ENCODE assay signal across 22 cellular contexts in the genomic region with DNA sequence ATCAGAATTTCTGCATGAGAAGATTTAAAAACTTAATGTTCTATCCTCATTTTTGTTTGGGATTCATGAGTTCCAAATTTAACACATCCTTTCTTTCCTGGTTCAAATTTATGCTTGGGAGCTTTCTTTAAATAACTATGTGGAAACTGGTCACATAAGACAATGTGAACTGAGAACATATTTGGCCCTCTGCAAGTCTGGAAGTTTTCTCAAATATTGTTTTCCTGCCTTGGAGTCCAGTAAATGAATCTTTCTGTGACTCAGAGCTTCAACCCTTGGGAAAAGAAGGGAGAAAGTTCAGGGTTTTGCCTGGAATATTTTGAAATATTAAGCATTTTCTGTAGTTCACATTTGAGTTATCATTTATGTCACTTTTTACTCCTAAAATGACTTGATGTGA.
"Had no signal": no experiment of that assay in that cellular context is flagged by ENCODE, and none has a peak within 500 bp of the region (broad histone marks: within the 10 kb centered on the region; RNA-seq: fewer than 3 reads in every experiment).

No MANE protein-coding gene starts in this region.

- H3K4me1 ChIP-seq: prostate gland, right lobe of liver, spleen had no signal

- H3K9me3 ChIP-seq: prostate gland, right lobe of liver, tibial artery had no signal

- H3K27me3 ChIP-seq: foreskin keratinocyte, right lobe of liver, spleen, tibial artery had no signal

- H3K27ac ChIP-seq: dorsolateral prefrontal cortex, foreskin keratinocyte, prostate gland, right lobe of liver, SK-N-MC, spleen had no signal

- H3K36me3 ChIP-seq: prostate gland, right lobe of liver, spleen, tibial artery had no signal

- ATAC-seq: activated CD4-positive, CD25-positive, alpha-beta regulatory T cell treated with anti-CD3 and anti-CD28 coated beads, Interleukin-2, amount 50 U/mL, for 24 hours; foreskin keratinocyte; natural killer cell treated with Interleukin-12 subunit alpha and Interleukin-12 subunit beta and Interleukin-15 and Interleukin-18, amount 100 ng/mL, for 72 hours; right lobe of liver had no signal

- H3K27ac Mint-ChIP-seq: activated naive CD8-positive, alpha-beta T cell; endodermal cell; memory B cell; natural killer cell treated with Interleukin-12 subunit alpha and Interleukin-12 subunit beta and Interleukin-15 and Interleukin-18, amount 100 ng/mL, for 72 hours had no signal

- DNase-seq: activated CD4-positive, alpha-beta T cell treated with anti-CD3 and anti-CD28 coated beads, Interleukin-2, amount 50 U/mL, for 1 hour; activated CD8-positive, alpha-beta memory T cell treated with anti-CD3 and anti-CD28 coated beads for 24 hours; activated gamma-delta T cell treated with Interleukin-2 at 50 U/mL for 16 hours; anterior cingulate cortex; dorsolateral prefrontal cortex; endodermal cell; erythroblast; foreskin keratinocyte; head of caudate nucleus; nucleus accumbens; right lobe of liver; spleen; T-helper 9 cell; tibial artery had no signal

- H3K4me1 Mint-ChIP-seq: endodermal cell, memory B cell had no signal

- H3K9me3 Mint-ChIP-seq: natural killer cell treated with Interleukin-12 subunit alpha and Interleukin-12 subunit beta and Interleukin-15 and Interleukin-18, amount 100 ng/mL, for 72 hours had no signal

- FAIRE-seq: bronchial epithelial cell, urothelium cell line had no signal

- H3K4me3 Mint-ChIP-seq: activated naive CD8-positive, alpha-beta T cell; endodermal cell; memory B cell; natural killer cell treated with Interleukin-12 subunit alpha and Interleukin-12 subunit beta and Interleukin-15 and Interleukin-18, amount 100 ng/mL, for 72 hours had no signal

- H3K36me3 Mint-ChIP-seq: activated naive CD8-positive, alpha-beta T cell; memory B cell; natural killer cell treated with Interleukin-12 subunit alpha and Interleukin-12 subunit beta and Interleukin-15 and Interleukin-18, amount 100 ng/mL, for 72 hours had no signal

- H3K27me3 Mint-ChIP-seq: memory B cell had no signal

- H3K4me3 ChIP-seq: dorsolateral prefrontal cortex, prostate gland, right lobe of liver, SK-N-MC, spleen, tibial artery had no signal
